ENCODE assay signal across 9 cellular contexts in genomic region chr13:30346159-30346788, GRCh38. TPM values are rescaled to one million over a fixed set of nuclear protein-coding genes. Genes with fewer than 3 reads are reported as not detected.
DNase-seq lines count a peak whose midpoint lies in the region; ATAC-seq and TF ChIP-seq lines count a peak whose summit lies in the region.
"Had no signal": no experiment of that assay in that cellular context is flagged by ENCODE, and none has a peak within 500 bp of the region (broad histone marks: within the 10 kb centered on the region; RNA-seq: fewer than 3 reads in every experiment).

No MANE protein-coding gene starts in this region.

- no peak overlapping the region for H3K4me2 ChIP-seq in osteoblast (ENCODE audit: insufficient read depth, low read length)

- H3K4me1 ChIP-seq in aorta (ENCODE audit: control insufficient read depth in 1 of 2, insufficient read depth in 2 of 2, low read length in 2 of 2) (peaks cover 0 to 4% of the 10 kb centered on the region in 2 donors), osteoblast (ENCODE audit: insufficient read depth, low read length) (peaks cover 12% of the 10 kb centered on the region)

- H4K20me1 ChIP-seq in osteoblast (ENCODE audit: insufficient read depth, low read length), result no peaks in the 10 kb centered on the region

- ATAC-seq in GM19372 (IDR thresholded peaks at IDR 0.05; ENCODE audit: low read depth, unreplicated experiment) (peak; percentile 78), aorta (ENCODE audit: low FRiP score) (no peak), left lobe of liver (no peak)

- H3K9me3 ChIP-seq in aorta (ENCODE audit: control insufficient read depth, low read length) (no peaks in the 10 kb centered on the region), osteoblast (ENCODE audit: low read depth, low read length) (no peaks in the 10 kb centered on the region)

- H3K27me3 ChIP-seq in aorta (ENCODE audit: control insufficient read depth in 1 of 2, insufficient read depth in 2 of 2, low read length in 1 of 2), result no peaks in the 10 kb centered on the region
- no peaks in the 10 kb centered on the region for H3K27me3 ChIP-seq in osteoblast (ENCODE audit: insufficient read depth, low read length)

- TF ChIP-seq CTCF in osteoblast (IDR thresholded peaks at IDR 0.05; ENCODE audit: extremely low read depth, low read depth, low read length), result no peak

- H3K4me3 ChIP-seq in aorta (ENCODE audit: low read length in 2 of 2) (no peak overlapping the region), osteoblast (ENCODE audit: insufficient read depth, low read length) (no peak overlapping the region)

- H3K36me3 ChIP-seq in aorta (ENCODE audit: control insufficient read depth in 1 of 2, insufficient read depth in 2 of 2, low read length in 1 of 2) (no peaks in the 10 kb centered on the region), osteoblast (ENCODE audit: insufficient read depth, low read length) (no peaks in the 10 kb centered on the region)

- DNase-seq in MV-4-11 (lab: John Stamatoyannopoulos, UW), result peak; percentile 33
- peak; percentile 46 for DNase-seq in activated gamma-delta T cell treated with anti-CD3 and anti-CD28 coated beads, Interleukin-2, amount 50 U/mL, for 16 hours (ENCODE audit: low read depth)
- peak; percentile 18 for DNase-seq in stimulated activated CD8-positive, alpha-beta memory T cell treated with anti-CD3 and anti-CD28 coated beads, Interleukin-15, amount 100 ng/mL, for 1 hour (ENCODE audit: low read depth)
- DNase-seq in aorta, result no peak
- no peak for DNase-seq in osteoblast (ENCODE audit: insufficient read length, low spot score, missing footprints)
- DNase-seq in left lobe of liver (ENCODE audit: low spot score), result no peak
- no peak for DNase-seq in cortex of kidney (lab: John Stamatoyannopoulos, UW)

- H3K79me2 ChIP-seq in osteoblast (ENCODE audit: insufficient read depth, low read length), result no peaks in the 10 kb centered on the region

- H3K27ac ChIP-seq in aorta (ENCODE audit: low read depth in 1 of 2, low read length in 2 of 2), result no peak overlapping the region
- no peak overlapping the region for H3K27ac ChIP-seq in osteoblast (ENCODE audit: low read depth, low read length)
- H3K27ac ChIP-seq: HL-60 had no signal

- no peak overlapping the region for H2AFZ ChIP-seq in osteoblast (ENCODE audit: low read length)

- 85 to 86% methylated on average over 5 of the region's 5 CpGs for WGBS in aorta, 2 donors

- intact Hi-C loops in aorta (cut with DNase I), result loop anchor here in 1 of 2 donors (10.0 kb wide), 1 partner anchor 119 kb away; the partner anchor contains the start of gene HMGB1

RNA-seq across cellular contexts. Expression of gene KATNAL1, which starts 38.9 kb away (rescaled TPM):
- total RNA-seq in aorta (10 to 100 TPM; 37.1 to 43.8 TPM), osteoblast (15.9 and 18.0 TPM in 2 replicates), left lobe of liver (7.7 TPM)
- 1 to 10 TPM; 6.3 to 6.9 TPM for polyA plus RNA-seq in aorta

Comparison
In these comparisons a context has a peak if more than half of its experiments do, and no peak if none do; other contexts are left out.
1. DNase-seq: peak in MV-4-11 (single experiment), activated gamma-delta T cell treated with anti-CD3 and anti-CD28 coated beads, Interleukin-2, amount 50 U/mL, for 16 hours (single experiment) and stimulated activated CD8-positive, alpha-beta memory T cell treated with anti-CD3 and anti-CD28 coated beads, Interleukin-15, amount 100 ng/mL, for 1 hour (single experiment); none in aorta (0 of 2), osteoblast (single experiment), left lobe of liver (single experiment) and cortex of kidney (single experiment).